1 cellular context compared by ENCODE assay signal in the genomic region with DNA sequence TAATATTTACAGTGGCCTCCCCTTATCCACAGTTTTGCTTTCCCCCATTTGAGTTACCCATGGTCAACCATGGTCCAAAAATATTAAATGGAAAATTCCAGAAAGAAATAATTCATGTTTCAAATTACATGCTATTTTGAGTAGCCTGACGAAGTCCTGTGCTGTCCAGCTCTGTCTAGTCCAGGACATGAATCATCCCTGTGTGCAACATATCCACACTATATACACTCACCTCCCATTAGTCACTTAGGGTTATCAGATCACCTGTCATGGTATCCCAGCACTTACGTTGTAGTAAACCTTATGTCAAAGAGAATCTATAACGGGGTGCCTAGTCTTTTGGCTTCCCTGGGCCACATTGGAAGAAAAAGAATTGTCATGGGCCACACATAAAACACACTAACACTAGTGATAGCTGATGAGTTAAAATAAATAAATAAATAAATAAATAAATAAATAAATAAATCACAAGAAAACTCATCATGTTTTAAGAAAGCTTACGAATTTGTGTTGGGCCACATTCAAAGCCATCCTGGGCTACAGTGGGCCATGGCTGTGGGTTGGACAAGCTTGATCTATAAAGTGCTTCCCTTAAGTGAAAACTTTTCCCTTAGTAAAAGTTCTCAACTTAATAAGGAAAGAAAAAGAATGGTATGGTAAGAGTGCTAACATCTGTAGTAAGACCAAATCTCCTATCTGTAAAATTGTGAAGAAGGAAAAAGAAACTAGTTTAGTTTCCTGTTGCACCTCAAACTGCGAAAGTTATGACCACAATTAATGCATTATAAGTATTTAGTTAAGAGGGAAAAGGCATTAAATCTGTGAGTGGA.
TF ChIP-seq lines count a peak whose summit lies in the region.

No MANE protein-coding gene starts in this region.

TF ChIP-seq in HEK293, 187 proteins besides CTCF, POLR2A, EP300 and RAD21 (continued from another document):
- TF ChIP-seq, protein P1, sequence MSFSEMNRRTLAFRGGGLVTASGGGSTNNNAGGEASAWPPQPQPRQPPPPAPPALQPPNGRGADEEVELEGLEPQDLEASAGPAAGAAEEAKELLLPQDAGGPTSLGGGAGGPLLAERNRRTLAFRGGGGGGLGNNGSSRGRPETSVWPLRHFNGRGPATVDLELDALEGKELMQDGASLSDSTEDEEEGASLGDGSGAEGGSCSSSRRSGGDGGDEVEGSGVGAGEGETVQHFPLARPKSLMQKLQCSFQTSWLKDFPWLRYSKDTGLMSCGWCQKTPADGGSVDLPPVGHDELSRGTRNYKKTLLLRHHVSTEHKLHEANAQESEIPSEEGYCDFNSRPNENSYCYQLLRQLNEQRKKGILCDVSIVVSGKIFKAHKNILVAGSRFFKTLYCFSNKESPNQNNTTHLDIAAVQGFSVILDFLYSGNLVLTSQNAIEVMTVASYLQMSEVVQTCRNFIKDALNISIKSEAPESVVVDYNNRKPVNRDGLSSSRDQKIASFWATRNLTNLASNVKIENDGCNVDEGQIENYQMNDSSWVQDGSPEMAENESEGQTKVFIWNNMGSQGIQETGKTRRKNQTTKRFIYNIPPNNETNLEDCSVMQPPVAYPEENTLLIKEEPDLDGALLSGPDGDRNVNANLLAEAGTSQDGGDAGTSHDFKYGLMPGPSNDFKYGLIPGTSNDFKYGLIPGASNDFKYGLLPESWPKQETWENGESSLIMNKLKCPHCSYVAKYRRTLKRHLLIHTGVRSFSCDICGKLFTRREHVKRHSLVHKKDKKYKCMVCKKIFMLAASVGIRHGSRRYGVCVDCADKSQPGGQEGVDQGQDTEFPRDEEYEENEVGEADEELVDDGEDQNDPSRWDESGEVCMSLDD (tag by site-specific recombination; IDR thresholded peaks at IDR 0.05), result no peak
- no peak for TF ChIP-seq ZNF843 (tag by site-specific recombination; IDR thresholded peaks at IDR 0.05)
- TF ChIP-seq, protein P2, sequence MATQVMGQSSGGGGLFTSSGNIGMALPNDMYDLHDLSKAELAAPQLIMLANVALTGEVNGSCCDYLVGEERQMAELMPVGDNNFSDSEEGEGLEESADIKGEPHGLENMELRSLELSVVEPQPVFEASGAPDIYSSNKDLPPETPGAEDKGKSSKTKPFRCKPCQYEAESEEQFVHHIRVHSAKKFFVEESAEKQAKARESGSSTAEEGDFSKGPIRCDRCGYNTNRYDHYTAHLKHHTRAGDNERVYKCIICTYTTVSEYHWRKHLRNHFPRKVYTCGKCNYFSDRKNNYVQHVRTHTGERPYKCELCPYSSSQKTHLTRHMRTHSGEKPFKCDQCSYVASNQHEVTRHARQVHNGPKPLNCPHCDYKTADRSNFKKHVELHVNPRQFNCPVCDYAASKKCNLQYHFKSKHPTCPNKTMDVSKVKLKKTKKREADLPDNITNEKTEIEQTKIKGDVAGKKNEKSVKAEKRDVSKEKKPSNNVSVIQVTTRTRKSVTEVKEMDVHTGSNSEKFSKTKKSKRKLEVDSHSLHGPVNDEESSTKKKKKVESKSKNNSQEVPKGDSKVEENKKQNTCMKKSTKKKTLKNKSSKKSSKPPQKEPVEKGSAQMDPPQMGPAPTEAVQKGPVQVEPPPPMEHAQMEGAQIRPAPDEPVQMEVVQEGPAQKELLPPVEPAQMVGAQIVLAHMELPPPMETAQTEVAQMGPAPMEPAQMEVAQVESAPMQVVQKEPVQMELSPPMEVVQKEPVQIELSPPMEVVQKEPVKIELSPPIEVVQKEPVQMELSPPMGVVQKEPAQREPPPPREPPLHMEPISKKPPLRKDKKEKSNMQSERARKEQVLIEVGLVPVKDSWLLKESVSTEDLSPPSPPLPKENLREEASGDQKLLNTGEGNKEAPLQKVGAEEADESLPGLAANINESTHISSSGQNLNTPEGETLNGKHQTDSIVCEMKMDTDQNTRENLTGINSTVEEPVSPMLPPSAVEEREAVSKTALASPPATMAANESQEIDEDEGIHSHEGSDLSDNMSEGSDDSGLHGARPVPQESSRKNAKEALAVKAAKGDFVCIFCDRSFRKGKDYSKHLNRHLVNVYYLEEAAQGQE (tag by site-specific recombination; IDR thresholded peaks at IDR 0.05), result peak; percentile 49; the same call in 1 of the 2 replicates
- 0 out of 2 replicates have a peak, but pooled peaks have one; percentile 53 for TF ChIP-seq ZNF558 (tag by site-specific recombination; IDR thresholded peaks at IDR 0.05)
- TF ChIP-seq ZBTB20 (tag by site-specific recombination; IDR thresholded peaks at IDR 0.05), result no peak
- peak; percentile 70 for TF ChIP-seq ZBTB11 (tag by site-specific recombination; conservative IDR thresholded peaks at IDR 0.05; ENCODE audit: low read depth)
- TF ChIP-seq ZNF654 (tag by site-specific recombination; IDR thresholded peaks at IDR 0.05; ENCODE audit: low read depth), result peak; percentile 45
- TF ChIP-seq, protein P3, sequence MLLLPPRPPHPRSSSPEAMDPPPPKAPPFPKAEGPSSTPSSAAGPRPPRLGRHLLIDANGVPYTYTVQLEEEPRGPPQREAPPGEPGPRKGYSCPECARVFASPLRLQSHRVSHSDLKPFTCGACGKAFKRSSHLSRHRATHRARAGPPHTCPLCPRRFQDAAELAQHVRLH (tag by site-specific recombination; IDR thresholded peaks at IDR 0.05), result 0 out of 2 replicates have a peak, but pooled peaks have one; percentile 21
- TF ChIP-seq ZNF394 (tag by site-specific recombination; IDR thresholded peaks at IDR 0.05; ENCODE audit: borderline replicate concordance), result peak; percentile 89; the same call in 1 of the 2 replicates
- peak; percentile 13; the same call in 1 of the 2 replicates for TF ChIP-seq ZNF341 (tag by site-specific recombination; IDR thresholded peaks at IDR 0.05; ENCODE audit: low read depth)
- no peak for TF ChIP-seq ZNF16 (tag by site-specific recombination; IDR thresholded peaks at IDR 0.05; ENCODE audit: low read depth)
- TF ChIP-seq ZBTB8A (tag by site-specific recombination; IDR thresholded peaks at IDR 0.05), result peak; percentile 68; the same call in 1 of the 2 replicates
